Comparison of ENCODE assay signal across 13 cellular contexts in the genomic region with DNA sequence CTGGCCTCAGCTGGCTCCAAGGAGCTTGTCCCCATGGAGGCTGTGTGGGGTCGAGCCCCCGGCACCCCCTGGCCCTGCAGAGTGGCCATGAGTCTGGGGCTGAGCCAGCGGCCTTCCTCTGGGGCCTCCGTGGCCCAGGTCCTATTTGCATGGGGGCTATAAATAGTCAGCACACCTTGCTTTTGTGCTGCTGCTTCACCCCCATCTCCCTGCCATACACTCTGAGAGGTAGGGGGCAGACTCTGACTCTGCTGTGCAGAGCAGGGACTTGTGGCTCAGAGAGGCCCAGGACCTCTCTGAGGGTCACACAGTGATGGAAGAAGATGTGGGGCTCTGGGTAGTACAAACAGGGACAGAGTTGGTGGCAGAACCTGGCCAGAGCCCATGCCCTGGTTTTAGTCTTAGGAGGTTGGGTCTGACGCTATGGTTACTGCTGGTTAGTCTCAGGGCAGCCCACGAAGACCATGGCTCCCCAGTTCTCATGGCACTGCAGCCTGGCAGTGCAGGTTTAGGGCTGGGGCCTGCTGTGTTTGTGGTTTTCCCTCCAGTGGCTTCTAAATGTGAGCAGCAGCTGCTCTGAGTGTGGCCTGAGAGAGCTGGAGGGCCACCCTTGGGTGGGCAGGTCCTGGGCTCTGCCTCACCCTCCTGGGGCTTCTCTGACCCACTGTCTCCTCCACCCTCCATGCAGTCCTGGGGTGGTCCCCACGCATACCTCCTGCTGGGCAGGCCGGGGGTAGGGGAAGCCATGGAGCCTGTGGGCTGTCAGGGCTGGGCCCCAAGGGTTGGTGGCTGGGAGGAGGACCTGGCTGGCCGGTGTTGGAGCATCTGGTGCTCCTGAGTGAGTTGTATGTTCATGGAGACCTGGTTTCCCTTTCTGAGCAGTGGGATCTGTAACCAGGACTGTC. TPM values are rescaled to one million over a fixed set of nuclear protein-coding genes. Genes with fewer than 3 reads are reported as not detected.
DNase-seq lines count a peak whose midpoint lies in the region; ATAC-seq and TF ChIP-seq lines count a peak whose summit lies in the region.
"Had no signal": no experiment of that assay in that cellular context is flagged by ENCODE, and none has a peak within 500 bp of the region (broad histone marks: within the 10 kb centered on the region; RNA-seq: fewer than 3 reads in every experiment).

No MANE protein-coding gene starts in this region.

- POLR2A ChIA-PET in WTC11 (lab: Charles Lee): no interaction called here

- no peak overlapping the region for H3K27ac ChIP-seq in tibial artery
- H3K27ac ChIP-seq: breast epithelium had no signal

- no peaks in the 10 kb centered on the region for H3K9me3 ChIP-seq in tibial artery
- H3K9me3 ChIP-seq: breast epithelium had no signal

- H3K27ac Mint-ChIP-seq in WTC11: peak overlapping the region; percentile 49; the same call in 1 of the 2 replicates

- intact Hi-C loops in tibial artery (cut with DNase I; ENCODE audit: low total_unique reads): no loop called here

- no peak overlapping the region for H3K4me3 Mint-ChIP-seq in WTC11

- H3K4me1 ChIP-seq in tibial artery: peaks cover 0 to 26% (median 3%) of the 10 kb centered on the region in 4 donors

- H3K27me3 ChIP-seq in tibial artery: no peaks in the 10 kb centered on the region
- H3K27me3 ChIP-seq: breast epithelium had no signal

- no peak for DNase-seq in WTC11 (ENCODE audit: low spot score)
- DNase-seq in GOT3 (lab: John Stamatoyannopoulos, UW): no peak
- no peak for DNase-seq in NOMO-1 treated with dmso at 0.1 percent for 144 hours (lab: John Stamatoyannopoulos, UW; ENCODE audit: unreplicated experiment)
- no peak for DNase-seq in tibial artery
- no peak for DNase-seq in HT-29 (ENCODE audit: low spot score)
- DNase-seq: activated T-cell treated with anti-CD3 and anti-CD28 coated beads, Interleukin-2, amount 50 U/mL, for 48 hours; NCI-H1105; stimulated activated CD4-positive, alpha-beta T cell treated with anti-CD3 and anti-CD28 coated beads, Interleukin-1b, Interleukin-23, amount 100 ng/mL, for 48 hours; T-helper 9 cell had no signal

- TF ChIP-seq CTCF in GM12873 (IDR thresholded peaks at IDR 0.05; ENCODE audit: insufficient read depth, low read depth, low read length, missing control alignments): peak; percentile 56
- TF ChIP-seq CTCF in WTC11 (IDR thresholded peaks at IDR 0.05): no peak
- no peak for TF ChIP-seq CTCF in tibial artery (IDR thresholded peaks at IDR 0.05)

- H3K4me1 Mint-ChIP-seq in WTC11: peaks cover 33% of the 10 kb centered on the region

- no peak overlapping the region for H3K4me3 ChIP-seq in tibial artery
- H3K4me3 ChIP-seq: breast epithelium had no signal

- H3K27me3 Mint-ChIP-seq in WTC11 (ENCODE audit: low read depth): no peaks in the 10 kb centered on the region

- peaks cover 13 to 52% (median 15%) of the 10 kb centered on the region in 3 donors for H3K36me3 ChIP-seq in tibial artery
- H3K36me3 ChIP-seq: breast epithelium had no signal

- no peaks in the 10 kb centered on the region for H3K9me3 Mint-ChIP-seq in WTC11

- ATAC-seq in GM19395 (IDR thresholded peaks at IDR 0.05; ENCODE audit: unreplicated experiment) (peak; percentile 64), HG02885 (IDR thresholded peaks at IDR 0.05; ENCODE audit: poor library complexity, unreplicated experiment) (peak; percentile 57), WTC11 (no peak; the same call in 1 of the 2 replicates)

- CTCF ChIA-PET in WTC11 (lab: Charles Lee): interaction anchor here (0.6 to 1.7 kb wide), 4 partner anchors 9 to 61 kb away, joined by 3 to 5 read pairs (median 4); no protein-coding TSS in a partner anchor

- H3K36me3 Mint-ChIP-seq in WTC11: no peaks in the 10 kb centered on the region

TF ChIP-seq in WTC11, 78 proteins besides CTCF, POLR2A, EP300 and RAD21:
- TF ChIP-seq, protein P1, sequence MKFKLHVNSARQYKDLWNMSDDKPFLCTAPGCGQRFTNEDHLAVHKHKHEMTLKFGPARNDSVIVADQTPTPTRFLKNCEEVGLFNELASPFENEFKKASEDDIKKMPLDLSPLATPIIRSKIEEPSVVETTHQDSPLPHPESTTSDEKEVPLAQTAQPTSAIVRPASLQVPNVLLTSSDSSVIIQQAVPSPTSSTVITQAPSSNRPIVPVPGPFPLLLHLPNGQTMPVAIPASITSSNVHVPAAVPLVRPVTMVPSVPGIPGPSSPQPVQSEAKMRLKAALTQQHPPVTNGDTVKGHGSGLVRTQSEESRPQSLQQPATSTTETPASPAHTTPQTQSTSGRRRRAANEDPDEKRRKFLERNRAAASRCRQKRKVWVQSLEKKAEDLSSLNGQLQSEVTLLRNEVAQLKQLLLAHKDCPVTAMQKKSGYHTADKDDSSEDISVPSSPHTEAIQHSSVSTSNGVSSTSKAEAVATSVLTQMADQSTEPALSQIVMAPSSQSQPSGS (CRISPR knock-in tag; IDR thresholded peaks at IDR 0.05; ENCODE audit: borderline replicate concordance, low read depth): no peak
- no peak for TF ChIP-seq FOXJ3 (CRISPR knock-in tag; IDR thresholded peaks at IDR 0.05; ENCODE audit: borderline replicate concordance)
- no peak for TF ChIP-seq GRHL2 (CRISPR knock-in tag; IDR thresholded peaks at IDR 0.05; ENCODE audit: insufficient replicate concordance, severe bottlenecking)
- no peak for TF ChIP-seq ETV6 (CRISPR knock-in tag; IDR thresholded peaks at IDR 0.05)
- TF ChIP-seq ZNF317 (CRISPR knock-in tag; IDR thresholded peaks at IDR 0.05; ENCODE audit: borderline replicate concordance, low read depth): no peak
- no peak for TF ChIP-seq RELA (CRISPR knock-in tag; IDR thresholded peaks at IDR 0.05; ENCODE audit: borderline replicate concordance)
- no peak for TF ChIP-seq TEAD4 (CRISPR knock-in tag; IDR thresholded peaks at IDR 0.05)
- no peak for TF ChIP-seq ZNF232 (CRISPR knock-in tag; IDR thresholded peaks at IDR 0.05)
- TF ChIP-seq EMX1 (CRISPR knock-in tag; IDR thresholded peaks at IDR 0.05): no peak
- no peak for TF ChIP-seq ZNF219 (CRISPR knock-in tag; IDR thresholded peaks at IDR 0.05; ENCODE audit: borderline replicate concordance)
- TF ChIP-seq, protein P2, sequence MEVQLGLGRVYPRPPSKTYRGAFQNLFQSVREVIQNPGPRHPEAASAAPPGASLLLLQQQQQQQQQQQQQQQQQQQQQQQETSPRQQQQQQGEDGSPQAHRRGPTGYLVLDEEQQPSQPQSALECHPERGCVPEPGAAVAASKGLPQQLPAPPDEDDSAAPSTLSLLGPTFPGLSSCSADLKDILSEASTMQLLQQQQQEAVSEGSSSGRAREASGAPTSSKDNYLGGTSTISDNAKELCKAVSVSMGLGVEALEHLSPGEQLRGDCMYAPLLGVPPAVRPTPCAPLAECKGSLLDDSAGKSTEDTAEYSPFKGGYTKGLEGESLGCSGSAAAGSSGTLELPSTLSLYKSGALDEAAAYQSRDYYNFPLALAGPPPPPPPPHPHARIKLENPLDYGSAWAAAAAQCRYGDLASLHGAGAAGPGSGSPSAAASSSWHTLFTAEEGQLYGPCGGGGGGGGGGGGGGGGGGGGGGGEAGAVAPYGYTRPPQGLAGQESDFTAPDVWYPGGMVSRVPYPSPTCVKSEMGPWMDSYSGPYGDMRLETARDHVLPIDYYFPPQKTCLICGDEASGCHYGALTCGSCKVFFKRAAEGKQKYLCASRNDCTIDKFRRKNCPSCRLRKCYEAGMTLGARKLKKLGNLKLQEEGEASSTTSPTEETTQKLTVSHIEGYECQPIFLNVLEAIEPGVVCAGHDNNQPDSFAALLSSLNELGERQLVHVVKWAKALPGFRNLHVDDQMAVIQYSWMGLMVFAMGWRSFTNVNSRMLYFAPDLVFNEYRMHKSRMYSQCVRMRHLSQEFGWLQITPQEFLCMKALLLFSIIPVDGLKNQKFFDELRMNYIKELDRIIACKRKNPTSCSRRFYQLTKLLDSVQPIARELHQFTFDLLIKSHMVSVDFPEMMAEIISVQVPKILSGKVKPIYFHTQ (CRISPR knock-in tag; IDR thresholded peaks at IDR 0.05): no peak
- no peak for TF ChIP-seq NFE2L1 (CRISPR knock-in tag; IDR thresholded peaks at IDR 0.05)
- no peak for TF ChIP-seq SMAD3 (CRISPR knock-in tag; IDR thresholded peaks at IDR 0.05; ENCODE audit: borderline replicate concordance)
- TF ChIP-seq, protein P3, sequence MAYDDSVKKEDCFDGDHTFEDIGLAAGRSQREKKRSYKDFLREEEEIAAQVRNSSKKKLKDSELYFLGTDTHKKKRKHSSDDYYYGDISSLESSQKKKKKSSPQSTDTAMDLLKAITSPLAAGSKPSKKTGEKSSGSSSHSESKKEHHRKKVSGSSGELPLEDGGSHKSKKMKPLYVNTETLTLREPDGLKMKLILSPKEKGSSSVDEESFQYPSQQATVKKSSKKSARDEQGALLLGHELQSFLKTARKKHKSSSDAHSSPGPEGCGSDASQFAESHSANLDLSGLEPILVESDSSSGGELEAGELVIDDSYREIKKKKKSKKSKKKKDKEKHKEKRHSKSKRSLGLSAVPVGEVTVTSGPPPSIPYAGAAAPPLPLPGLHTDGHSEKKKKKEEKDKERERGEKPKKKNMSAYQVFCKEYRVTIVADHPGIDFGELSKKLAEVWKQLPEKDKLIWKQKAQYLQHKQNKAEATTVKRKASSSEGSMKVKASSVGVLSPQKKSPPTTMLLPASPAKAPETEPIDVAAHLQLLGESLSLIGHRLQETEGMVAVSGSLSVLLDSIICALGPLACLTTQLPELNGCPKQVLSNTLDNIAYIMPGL (CRISPR knock-in tag; IDR thresholded peaks at IDR 0.05): no peak
- TF ChIP-seq FOXK1 (CRISPR knock-in tag; IDR thresholded peaks at IDR 0.05): no peak
TF ChIP-seq in WTC11: peak in this region for 0.

RNA-seq across cellular contexts. Expression of a gene that starts 13.6 kb away (rescaled TPM):
- total RNA-seq in WTC11 (2021): 16.7 to 19.2 TPM (median 18.0 TPM) in 3 replicates
- 5.2 and 5.9 TPM in 2 replicates for total RNA-seq in HT-29 (2014; rRNA removed; shearing (Covaris generic))

RNA-seq across cellular contexts. Expression of a gene that starts 44.4 kb away (rescaled TPM):
- 26.3 to 28.0 TPM (median 27.1 TPM) in 3 replicates for total RNA-seq in WTC11 (2021)
- total RNA-seq in HT-29 (2014; rRNA removed; shearing (Covaris generic)): 10.6 and 12.0 TPM in 2 replicates
